ENCODE assay signal across 8 cellular contexts in the genomic region with DNA sequence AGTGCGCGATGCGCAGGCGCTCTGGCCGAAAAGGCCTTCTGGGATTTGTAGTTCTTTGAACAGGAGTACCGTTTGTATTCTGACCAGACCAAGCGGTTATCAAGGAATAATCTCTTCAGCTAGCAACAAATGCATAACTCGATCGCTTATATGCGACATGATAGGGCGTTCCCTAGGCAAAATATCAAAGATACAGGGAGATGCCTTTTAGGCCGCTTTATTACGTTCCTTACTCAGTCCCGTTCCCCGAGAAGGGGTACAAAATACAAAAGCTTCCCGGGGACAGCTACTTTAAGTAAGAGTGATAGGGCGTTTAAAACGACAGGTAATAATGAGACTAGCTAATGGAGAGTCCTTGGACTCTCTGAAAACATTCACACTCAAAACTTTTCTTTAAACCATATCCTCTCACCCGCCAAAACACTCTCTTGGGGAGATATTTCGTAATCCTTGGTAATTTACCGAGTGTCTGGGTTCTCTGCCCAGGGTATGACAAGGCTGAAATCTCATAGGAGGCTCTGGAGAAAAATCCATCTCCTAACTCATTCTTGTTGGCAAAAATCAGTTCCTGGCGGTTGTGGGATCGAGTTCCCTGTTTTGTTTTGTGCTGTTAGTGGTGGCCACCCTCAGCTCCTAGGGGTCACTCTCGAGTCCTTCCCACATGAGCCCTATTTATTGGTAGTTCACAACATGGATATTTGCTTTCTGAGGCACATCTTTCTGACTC. TPM values are rescaled to one million over a fixed set of nuclear protein-coding genes. Genes with fewer than 3 reads are reported as not detected.
DNase-seq lines count a peak whose midpoint lies in the region; ATAC-seq and TF ChIP-seq lines count a peak whose summit lies in the region.

No MANE protein-coding gene starts in this region.

- DNase-seq in DMS153 (lab: John Stamatoyannopoulos, UW) (peak; percentile 91), DMS153 treated with DMSO at 0.1 percent for 48 hours (lab: John Stamatoyannopoulos, UW; ENCODE audit: unreplicated experiment) (no peak), KG1 (lab: John Stamatoyannopoulos, UW) (peak; percentile 45), endothelial cell (ENCODE audit: low spot score) (peak; percentile 53), mesenchymal stem cell (peak; percentile 53), thyroid gland (peak; percentile 12 to 16)

- H3K27me3 ChIP-seq in SU-DHL-6 (ENCODE audit: low read length) (no peaks in the 10 kb centered on the region), mesenchymal stem cell (ENCODE audit: control insufficient read depth in 1 of 2, insufficient read depth in 1 of 2, low read length in 2 of 2) (no peaks in the 10 kb centered on the region), thyroid gland (no peaks in the 10 kb centered on the region)

- H3K4me3 Mint-ChIP-seq in endothelial cell (ENCODE audit: unreplicated experiment): peak overlapping the region; percentile 96

- H4K20me1 ChIP-seq in SU-DHL-6 (ENCODE audit: low read depth, low read length): no peaks in the 10 kb centered on the region; the same call in 1 of the 2 replicates

- H3K18ac ChIP-seq in mesenchymal stem cell (ENCODE audit: low read depth in 1 of 2, low read length in 2 of 2): peak overlapping the region; percentile 10 to 61

- H3K9me3 Mint-ChIP-seq in endothelial cell (ENCODE audit: unreplicated experiment): no peaks in the 10 kb centered on the region

- H3K27ac Mint-ChIP-seq in endothelial cell (ENCODE audit: unreplicated experiment): peak overlapping the region; percentile 97

- H3K27ac ChIP-seq in SU-DHL-6 (ENCODE audit: low read depth, low read length): no peak overlapping the region
- no peak overlapping the region for H3K27ac ChIP-seq in mesenchymal stem cell (ENCODE audit: low read length, poor library complexity, severe bottlenecking)
- peak overlapping the region; percentile 87 to 94 (median 91) for H3K27ac ChIP-seq in thyroid gland

- intact Hi-C loops in thyroid gland (cut with DNase I): loop anchor here (5.0 kb wide), 1 partner anchor 41 kb away; a partner anchor contains a TSS

- peaks cover 7% of the 10 kb centered on the region for H3K27me3 Mint-ChIP-seq in endothelial cell (ENCODE audit: unreplicated experiment)

- peaks cover 9% of the 10 kb centered on the region for H3K4me1 ChIP-seq in mesenchymal stem cell (ENCODE audit: control insufficient read depth, insufficient read depth, low read depth, low read length)
- peaks cover 22 to 29% of the 10 kb centered on the region in 2 donors for H3K4me1 ChIP-seq in thyroid gland

- H2AFZ ChIP-seq in SU-DHL-6 (ENCODE audit: low read depth, low read length, severe bottlenecking) (peak overlapping the region; percentile 99), mesenchymal stem cell (ENCODE audit: low read depth, low read length) (peak overlapping the region; percentile 53)

- H3K36me3 Mint-ChIP-seq in endothelial cell (ENCODE audit: low read depth, unreplicated experiment): peaks cover 19% of the 10 kb centered on the region

- no peak overlapping the region for H2BK5ac ChIP-seq in mesenchymal stem cell (ENCODE audit: low read depth, low read length, poor library complexity, severe bottlenecking)

- H3K36me3 ChIP-seq in SU-DHL-6 (ENCODE audit: low read length) (no peaks in the 10 kb centered on the region; the same call in 1 of the 2 replicates), mesenchymal stem cell (ENCODE audit: control insufficient read depth in 1 of 2, insufficient read depth in 2 of 2, low read depth in 1 of 2, low read length in 2 of 2) (peaks cover 3 to 13% of the 10 kb centered on the region in 2 experiments), thyroid gland (no peaks in the 10 kb centered on the region)

- no peak for TF ChIP-seq CTCF in SU-DHL-6 (IDR thresholded peaks at IDR 0.05; ENCODE audit: insufficient read depth, low read length, poor library complexity, severe bottlenecking)
- TF ChIP-seq CTCF in endothelial cell (IDR thresholded peaks at IDR 0.05; ENCODE audit: unreplicated experiment): peak; percentile 23
- TF ChIP-seq CTCF in thyroid gland (IDR thresholded peaks at IDR 0.05): peak in 1 of 6 experiments; percentile 9

- H3F3A ChIP-seq in SU-DHL-6 (ENCODE audit: insufficient read depth): no peaks in the 10 kb centered on the region

- H3K23ac ChIP-seq in mesenchymal stem cell (ENCODE audit: low read length in 2 of 2): no peak overlapping the region

- H4K91ac ChIP-seq in mesenchymal stem cell (ENCODE audit: low read length): no peak overlapping the region

- no peak overlapping the region for H2BK12ac ChIP-seq in mesenchymal stem cell (ENCODE audit: low read length in 2 of 2)

- H2AK5ac ChIP-seq in mesenchymal stem cell (ENCODE audit: low read length, severe bottlenecking): no peak overlapping the region

- no peaks in the 10 kb centered on the region for H3K9me3 ChIP-seq in SU-DHL-6 (ENCODE audit: insufficient read depth, low read length)
- H3K9me3 ChIP-seq in mesenchymal stem cell (ENCODE audit: control insufficient read depth, low read length): no peaks in the 10 kb centered on the region
- no peaks in the 10 kb centered on the region for H3K9me3 ChIP-seq in thyroid gland

- H3K79me1 ChIP-seq in mesenchymal stem cell (replicated peaks; ENCODE audit: low read length, poor library complexity, severe bottlenecking): peaks cover 2% of the 10 kb centered on the region

- peaks cover 15% of the 10 kb centered on the region for H3K4me1 Mint-ChIP-seq in endothelial cell (ENCODE audit: unreplicated experiment)

- peak; percentile 34 for ATAC-seq in GM21723 (IDR thresholded peaks at IDR 0.05; ENCODE audit: unreplicated experiment)

- peaks cover 45% of the 10 kb centered on the region for H3K79me2 ChIP-seq in SU-DHL-6 (ENCODE audit: insufficient read depth, low read length)

- no peak overlapping the region for H4K8ac ChIP-seq in mesenchymal stem cell (ENCODE audit: low read length)

- H3K4ac ChIP-seq in mesenchymal stem cell (ENCODE audit: low read depth in 1 of 2, low read length in 2 of 2): no peak overlapping the region

- no peak for TF ChIP-seq POLR2A in thyroid gland (IDR thresholded peaks at IDR 0.05)

- peak overlapping the region; percentile 86 for H3K9ac ChIP-seq in SU-DHL-6 (ENCODE audit: low read length)
- H3K9ac ChIP-seq in mesenchymal stem cell (ENCODE audit: low read length): peak overlapping the region; percentile 99

- no peak overlapping the region for H3K14ac ChIP-seq in mesenchymal stem cell (ENCODE audit: low read length in 2 of 2)

- H2BK120ac ChIP-seq in mesenchymal stem cell (ENCODE audit: low read depth, low read length): no peak overlapping the region

- H3K4me3 ChIP-seq in SU-DHL-6 (ENCODE audit: insufficient read depth, low read length, poor library complexity, severe bottlenecking): peak overlapping the region; percentile 87
- peak overlapping the region in 1 of 2 experiments; percentile 95 for H3K4me3 ChIP-seq in mesenchymal stem cell (ENCODE audit: insufficient read depth in 1 of 2, low read depth in 1 of 2, low read length in 2 of 2)
- peak overlapping the region in 2 of 3 donors; percentile 75 to 100 for H3K4me3 ChIP-seq in thyroid gland (replicated peaks in 1 of 3)

- H3K4me2 ChIP-seq in SU-DHL-6 (ENCODE audit: low read depth, low read length, poor library complexity, severe bottlenecking) (peak overlapping the region; percentile 88), mesenchymal stem cell (ENCODE audit: low read length, poor library complexity, severe bottlenecking) (peak overlapping the region; percentile 71)

- 1% methylated on average over 18 of the region's 24 CpGs for WGBS in mesenchymal stem cell
- 2 to 7% methylated on average over 24 of the region's 24 CpGs for WGBS in thyroid gland, 2 donors

- no peak overlapping the region for H2BK15ac ChIP-seq in mesenchymal stem cell (ENCODE audit: low read depth, poor library complexity, severe bottlenecking)

- no peaks in the 10 kb centered on the region for H3K9me2 ChIP-seq in SU-DHL-6 (replicated peaks; ENCODE audit: insufficient read depth, low read length)

RNA-seq across cellular contexts. Expression of a gene that starts 0.4 kb away (rescaled TPM):
- total RNA-seq in endothelial cell (ENCODE audit: unreplicated experiment): 71.2 TPM
- 81.2 TPM for polyA plus RNA-seq in mesenchymal stem cell (2013, experiment 1 of 2)
- polyA plus RNA-seq in mesenchymal stem cell (2013, experiment 2 of 2): 82.2 TPM
- total RNA-seq in thyroid gland: 10 to 100 TPM; 53.9 to 85.5 (median 67.8) TPM

RNA-seq across cellular contexts. Expression of a gene that starts 38.5 kb away (rescaled TPM):
- 6.2 TPM for total RNA-seq in endothelial cell (ENCODE audit: unreplicated experiment)
- 6.0 TPM for polyA plus RNA-seq in mesenchymal stem cell (2013, experiment 1 of 2)
- polyA plus RNA-seq in mesenchymal stem cell (2013, experiment 2 of 2): 6.1 TPM
- 10 to 100 TPM in 3 of 4 donors, 1 to 10 TPM in 1; 4.0 to 13.5 (median 12.1) TPM for total RNA-seq in thyroid gland

RNA-seq across cellular contexts. Expression of a gene that starts 53.5 kb away (rescaled TPM):
- total RNA-seq in endothelial cell (ENCODE audit: unreplicated experiment) (94.7 TPM), thyroid gland (100 to 1,000 TPM; 208 to 325 (median 226) TPM)
- 411 TPM for polyA plus RNA-seq in mesenchymal stem cell (2013, experiment 1 of 2)
- 403 TPM for polyA plus RNA-seq in mesenchymal stem cell (2013, experiment 2 of 2)

RNA-seq across cellular contexts. Expression of a gene that starts 53.5 kb away (rescaled TPM):
- total RNA-seq in endothelial cell (ENCODE audit: unreplicated experiment) (10.8 TPM), thyroid gland (10 to 100 TPM in 3 of 4 donors, 1 to 10 TPM in 1; 6.3 to 13.8 (median 10.3) TPM)
- 8.6 TPM for polyA plus RNA-seq in mesenchymal stem cell (2013, experiment 1 of 2)
- 8.4 TPM for polyA plus RNA-seq in mesenchymal stem cell (2013, experiment 2 of 2)

Comparison
In these comparisons a context has a peak if more than half of its experiments do, and no peak if none do; other contexts are left out.
1. H3K27ac ChIP-seq: peak in thyroid gland (3 of 3); none in SU-DHL-6 (single experiment) and mesenchymal stem cell (single experiment).